ENCODE assay signal across 13 cellular contexts in genomic region chr14:35161231-35161630, GRCh38. TPM values are rescaled to one million over a fixed set of nuclear protein-coding genes. Genes with fewer than 3 reads are reported as not detected.
A peak's percentile ranks its signal among the peaks of the same experiment; 100 is the strongest.
DNase-seq lines count a peak whose midpoint lies in the region; ATAC-seq and TF ChIP-seq lines count a peak whose summit lies in the region.
"Had no signal": no experiment of that assay in that cellular context is flagged by ENCODE, and none has a peak within 500 bp of the region (broad histone marks: within the 10 kb centered on the region; RNA-seq: fewer than 3 reads in every experiment).

No MANE protein-coding gene starts in this region.

- peaks cover 39% of the 10 kb centered on the region for H3K4me1 ChIP-seq in CD4-positive, alpha-beta memory T cell (ENCODE audit: insufficient read depth, low read length)
- peaks cover 20% of the 10 kb centered on the region for H3K4me1 ChIP-seq in left ventricle myocardium inferior
- H3K4me1 ChIP-seq: prostate gland had no signal

- no peaks in the 10 kb centered on the region for H3K27me3 ChIP-seq in CD4-positive, alpha-beta memory T cell (ENCODE audit: insufficient read depth, low read length)
- no peaks in the 10 kb centered on the region for H3K27me3 ChIP-seq in left ventricle myocardium inferior (ENCODE audit: low read depth)

- ATAC-seq in GM19351 (IDR thresholded peaks at IDR 0.05; ENCODE audit: unreplicated experiment): peak; percentile 58
- ATAC-seq in HG02763 (IDR thresholded peaks at IDR 0.05; ENCODE audit: unreplicated experiment): no peak

- peak overlapping the region; percentile 24 to 84 (median 66) for H3K27ac Mint-ChIP-seq in CD4-positive, alpha-beta memory T cell

- peaks cover 42 to 43% of the 10 kb centered on the region in 2 donors for H3K36me3 Mint-ChIP-seq in CD4-positive, alpha-beta memory T cell

- peak; percentile 18 to 72 (median 34) for DNase-seq in CD4-positive, alpha-beta memory T cell
- peak; percentile 30 for DNase-seq in activated gamma-delta T cell treated with anti-CD3 and anti-CD28 coated beads, Interleukin-2, amount 50 U/mL, for 16 hours (ENCODE audit: low read depth)
- peak; percentile 52 for DNase-seq in kidney tubule cell (ENCODE audit: low spot score)
- DNase-seq in NCI-H1092 treated with DMSO at 0.1 percent for 48 hours (lab: John Stamatoyannopoulos, UW): no peak
- no peak for DNase-seq in left ventricle myocardium inferior
- no peak for DNase-seq in HuH-7.5 (ENCODE audit: low spot score)
- DNase-seq: COR-L47, glutamatergic neuron, NCI-H1092, NCI-H774 had no signal

- no peaks in the 10 kb centered on the region for H3K27me3 Mint-ChIP-seq in CD4-positive, alpha-beta memory T cell

- no peaks in the 10 kb centered on the region for H3K9me3 ChIP-seq in CD4-positive, alpha-beta memory T cell (ENCODE audit: control insufficient read depth in 1 of 2, low read length in 2 of 2)
- no peaks in the 10 kb centered on the region for H3K9me3 ChIP-seq in left ventricle myocardium inferior (replicated peaks)
- H3K9me3 ChIP-seq: prostate gland had no signal

- no peaks in the 10 kb centered on the region for H3K9me3 Mint-ChIP-seq in CD4-positive, alpha-beta memory T cell

- CTCF ChIA-PET in CD4-positive, alpha-beta memory T cell (lab: Charles Lee; ENCODE audit: partially characterized antibody): interaction anchor here (0.6 kb wide), 1 partner anchor 625 kb away, joined by 3 read pairs; no protein-coding TSS in a partner anchor

- H3K4me1 Mint-ChIP-seq in CD4-positive, alpha-beta memory T cell: peaks cover 33 to 56% (median 49%) of the 10 kb centered on the region in 4 donors

- no peak overlapping the region for H3K4me3 ChIP-seq in CD4-positive, alpha-beta memory T cell (ENCODE audit: low read length in 2 of 2)
- H3K4me3 ChIP-seq in left ventricle myocardium inferior: no peak overlapping the region
- H3K4me3 ChIP-seq: prostate gland had no signal

- TF ChIP-seq CTCF in left ventricle myocardium inferior (IDR thresholded peaks at IDR 0.05; ENCODE audit: borderline replicate concordance): no peak

- H3K27ac ChIP-seq in CD4-positive, alpha-beta memory T cell (ENCODE audit: low read depth, low read length): no peak overlapping the region
- H3K27ac ChIP-seq in left ventricle myocardium inferior (replicated peaks): no peak overlapping the region
- H3K27ac ChIP-seq: prostate gland had no signal

- H3K36me3 ChIP-seq in CD4-positive, alpha-beta memory T cell (ENCODE audit: insufficient read depth, low read length): peaks cover 9% of the 10 kb centered on the region
- no peaks in the 10 kb centered on the region for H3K36me3 ChIP-seq in left ventricle myocardium inferior
- H3K36me3 ChIP-seq: prostate gland had no signal

- peak overlapping the region in 5 of 8 donors; percentile 10 to 79 (median 36) for H3K4me3 Mint-ChIP-seq in CD4-positive, alpha-beta memory T cell

- intact Hi-C loops in CD4-positive, alpha-beta memory T cell (cut with micrococcal nuclease): loop anchor here (5.0 kb wide), 1 partner anchor 41 kb away; no protein-coding TSS in a partner anchor
- intact Hi-C loops in left ventricle myocardium inferior (cut with micrococcal nuclease): no loop called here

- POLR2A ChIA-PET in CD4-positive, alpha-beta memory T cell (lab: Charles Lee; ENCODE audit: partially characterized antibody): no interaction called here

RNA-seq across cellular contexts. Expression of gene PRORP, which starts 38.9 kb away (rescaled TPM):
- 10 to 100 TPM; 38.9 to 39.4 TPM for total RNA-seq in CD4-positive, alpha-beta memory T cell
- polyA plus RNA-seq in CD4-positive, alpha-beta memory T cell: 100 to 1,000 TPM in 1 of 2 donors, 10 to 100 TPM in 1; 84.2 to 121 TPM
- total RNA-seq in left ventricle myocardium inferior: 23.6 TPM

RNA-seq across cellular contexts. Expression of gene PPP2R3C, which starts 39.4 kb away (rescaled TPM):
- 10 to 100 TPM; 36.1 to 41.0 TPM for total RNA-seq in CD4-positive, alpha-beta memory T cell
- 10 to 100 TPM; 58.0 to 70.9 TPM for polyA plus RNA-seq in CD4-positive, alpha-beta memory T cell
- 26.5 TPM for total RNA-seq in left ventricle myocardium inferior

Comparison
In these comparisons a context has a peak if more than half of its experiments do, and no peak if none do; other contexts are left out.
1. DNase-seq: peak in CD4-positive, alpha-beta memory T cell (5 of 5), activated gamma-delta T cell treated with anti-CD3 and anti-CD28 coated beads, Interleukin-2, amount 50 U/mL, for 16 hours (single experiment) and kidney tubule cell (single experiment); none in NCI-H1092 treated with DMSO at 0.1 percent for 48 hours (single experiment), left ventricle myocardium inferior (single experiment) and HuH-7.5 (single experiment).